In genomic region chr1:232558974-232559373, GRCh38 we compare ENCODE assay signal across 1 cellular context.
TF ChIP-seq lines count a peak whose summit lies in the region.

No MANE protein-coding gene starts in this region.

TF ChIP-seq in WTC11, 78 proteins besides CTCF, POLR2A, EP300 and RAD21 (continued from another document):
- TF ChIP-seq ARID4B (CRISPR knock-in tag; IDR thresholded peaks at IDR 0.05; ENCODE audit: borderline replicate concordance) (no peak), RELA (CRISPR knock-in tag; IDR thresholded peaks at IDR 0.05; ENCODE audit: borderline replicate concordance) (no peak), NFATC4 (CRISPR knock-in tag; IDR thresholded peaks at IDR 0.05) (no peak), OVOL2 (CRISPR knock-in tag; IDR thresholded peaks at IDR 0.05; ENCODE audit: borderline replicate concordance) (no peak), ZNF532 (CRISPR knock-in tag; IDR thresholded peaks at IDR 0.05; ENCODE audit: borderline replicate concordance) (no peak), ERG (CRISPR knock-in tag; IDR thresholded peaks at IDR 0.05) (no peak), E2F1 (CRISPR knock-in tag; IDR thresholded peaks at IDR 0.05) (no peak), RORB (CRISPR knock-in tag; IDR thresholded peaks at IDR 0.05) (no peak), NR3C1 (CRISPR knock-in tag; conservative IDR thresholded peaks at IDR 0.05; ENCODE audit: low read depth) (no peak), USF2 (CRISPR knock-in tag; IDR thresholded peaks at IDR 0.05) (no peak), TP53 (CRISPR knock-in tag; IDR thresholded peaks at IDR 0.05) (no peak), SP1 (CRISPR knock-in tag; conservative IDR thresholded peaks at IDR 0.05) (no peak), ZNF138 (CRISPR knock-in tag; conservative IDR thresholded peaks at IDR 0.05) (no peak), TEAD1 (CRISPR knock-in tag; IDR thresholded peaks at IDR 0.05) (no peak)
